Comparison of ENCODE assay signal across 26 cellular contexts in genomic region chr11:95776859-95777258, GRCh38. TPM values are rescaled to one million over a fixed set of nuclear protein-coding genes. Genes with fewer than 3 reads are reported as not detected.
DNase-seq lines count a peak whose midpoint lies in the region; ATAC-seq, FAIRE-seq and TF ChIP-seq lines count a peak whose summit lies in the region.
"Had no signal": no experiment of that assay in that cellular context is flagged by ENCODE, and none has a peak within 500 bp of the region (broad histone marks: within the 10 kb centered on the region; RNA-seq: fewer than 3 reads in every experiment).

No MANE protein-coding gene starts in this region.

- H3K79me2 ChIP-seq in Karpas-422 (ENCODE audit: low read length): peaks cover 69% of the 10 kb centered on the region

- H3K36me3 ChIP-seq in Karpas-422 (ENCODE audit: insufficient read depth, low read length) (peaks cover 98% of the 10 kb centered on the region), pancreas (peaks cover 0 to 51% (median 8%) of the 10 kb centered on the region in 3 donors), body of pancreas (replicated peaks in 1 of 2; ENCODE audit: insufficient read depth in 1 of 2, low read depth in 2 of 2) (peaks cover 0 to 19% of the 10 kb centered on the region in 2 donors)

- no peak overlapping the region for H3K9ac ChIP-seq in Karpas-422 (ENCODE audit: low read length)

- no peak overlapping the region for H3K4me3 Mint-ChIP-seq in central memory CD8-positive, alpha-beta T cell
- H3K4me3 Mint-ChIP-seq: CD8-positive, alpha-beta memory T cell had no signal

- H3K27ac ChIP-seq in Karpas-422 (ENCODE audit: low read length): peak overlapping the region; percentile 72
- no peak overlapping the region for H3K27ac ChIP-seq in pancreas
- H3K27ac ChIP-seq in body of pancreas: no peak overlapping the region
- H3K27ac ChIP-seq: A549, RWPE1, SK-N-MC had no signal

- H4K20me1 ChIP-seq in Karpas-422 (ENCODE audit: insufficient read depth, low read depth, low read length): no peaks in the 10 kb centered on the region

- H3K27me3 ChIP-seq in Karpas-422 (ENCODE audit: low read length) (no peaks in the 10 kb centered on the region), pancreas (no peaks in the 10 kb centered on the region), body of pancreas (no peaks in the 10 kb centered on the region)

- H3K9me2 ChIP-seq in Karpas-422 (replicated peaks; ENCODE audit: insufficient read depth, low read length): no peaks in the 10 kb centered on the region

- no peaks in the 10 kb centered on the region for H3K9me3 Mint-ChIP-seq in central memory CD8-positive, alpha-beta T cell
- H3K9me3 Mint-ChIP-seq: CD8-positive, alpha-beta memory T cell had no signal

- TF ChIP-seq POLR2A in body of pancreas (IDR thresholded peaks at IDR 0.05): no peak

- TF ChIP-seq CTCF in pancreas (IDR thresholded peaks at IDR 0.05) (no peak), body of pancreas (IDR thresholded peaks at IDR 0.05) (no peak)

- no peaks in the 10 kb centered on the region for H3K27me3 Mint-ChIP-seq in central memory CD8-positive, alpha-beta T cell
- H3K27me3 Mint-ChIP-seq: CD8-positive, alpha-beta memory T cell had no signal

- no peak for DNase-seq in Karpas-422
- no peak for DNase-seq in central memory CD8-positive, alpha-beta T cell (ENCODE audit: low spot score in 2 of 2)
- DNase-seq in pancreas: no peak
- DNase-seq in body of pancreas: no peak
- DNase-seq in NCI-H2171 (lab: John Stamatoyannopoulos, UW): no peak
- DNase-seq in DMS114 treated with DMSO at 0.1 percent for 48 hours (lab: John Stamatoyannopoulos, UW; ENCODE audit: unreplicated experiment): no peak
- DNase-seq: C1 segment of cervical spinal cord; Calu3; CD8-positive, alpha-beta memory T cell; DMS153; DND-41; KBM-7; NCI-H1048; NCI-H1417; NCI-H1694; NCI-H2029 treated with DMSO at 0.1 percent for 48 hours; NCI-H2227 treated with DMSO at 0.1 percent for 48 hours; NCI-H69; SHP77 had no signal

- FAIRE-seq in A204.1 (lab: Jason Lieb, UNC) (peak; percentile 3), pancreas (lab: Jason Lieb, UNC) (peak; percentile 5)
- FAIRE-seq: A549, GM19239 had no signal

- no peak overlapping the region for H3K4me3 ChIP-seq in Karpas-422 (ENCODE audit: low read length)
- no peak overlapping the region for H3K4me3 ChIP-seq in pancreas
- no peak overlapping the region for H3K4me3 ChIP-seq in body of pancreas
- H3K4me3 ChIP-seq: A549, SK-N-MC had no signal

- H3K27ac Mint-ChIP-seq in central memory CD8-positive, alpha-beta T cell (ENCODE audit: low read depth): peak overlapping the region; percentile 8

- ATAC-seq in central memory CD8-positive, alpha-beta T cell (replicated peaks; ENCODE audit: extremely low read depth, poor library complexity, severe bottlenecking): no peak
- ATAC-seq in pancreas (no peak), GM21367 (IDR thresholded peaks at IDR 0.05; ENCODE audit: unreplicated experiment) (no peak), body of pancreas (no peak)
- ATAC-seq: A549, HCT116 had no signal

- H3K4me1 ChIP-seq in Karpas-422 (ENCODE audit: low read length) (peaks cover 46% of the 10 kb centered on the region), pancreas (no peaks in the 10 kb centered on the region), body of pancreas (no peaks in the 10 kb centered on the region)
- H3K4me1 ChIP-seq: A549 had no signal

- intact Hi-C loops in pancreas (cut with DNase I): no loop called here
- intact Hi-C loops in body of pancreas (cut with DNase I): no loop called here

- no peaks in the 10 kb centered on the region for H3K9me3 ChIP-seq in Karpas-422 (ENCODE audit: low read length)
- H3K9me3 ChIP-seq in pancreas: no peaks in the 10 kb centered on the region
- no peaks in the 10 kb centered on the region for H3K9me3 ChIP-seq in body of pancreas
- H3K9me3 ChIP-seq: A549 had no signal

- peaks cover 68% of the 10 kb centered on the region for H3K36me3 Mint-ChIP-seq in central memory CD8-positive, alpha-beta T cell (ENCODE audit: insufficient read depth)

- no peak overlapping the region for H3K4me2 ChIP-seq in Karpas-422 (ENCODE audit: low read depth, low read length, poor library complexity, severe bottlenecking)
- H3K4me2 ChIP-seq: A549 had no signal

- H3K4me1 Mint-ChIP-seq in central memory CD8-positive, alpha-beta T cell: peaks cover 11% of the 10 kb centered on the region

- H2AFZ ChIP-seq in Karpas-422 (ENCODE audit: low read length): no peak overlapping the region

RNA-seq across cellular contexts. Expression of gene FAM76B, which starts 12.7 kb away (rescaled TPM):
- 97.0 and 224 TPM in 2 replicates for total RNA-seq in Karpas-422 (2014; rRNA removed; shearing (Covaris generic); ENCODE audit: low replicate concordance)
- total RNA-seq in pancreas: 10 to 100 TPM in 3 of 6 donors, 1 to 10 TPM in 3; 7.1 to 13.9 (median 9.3) TPM
- polyA plus RNA-seq in pancreas: 10 to 100 TPM in 1 of 2 donors, 1 to 10 TPM in 1; 7.5 to 16.7 TPM
- total RNA-seq in body of pancreas: 10 to 100 TPM; 23.9 to 29.7 TPM

RNA-seq across cellular contexts. Expression of gene CEP57, which starts 13.4 kb away (rescaled TPM):
- 140 and 190 TPM in 2 replicates for total RNA-seq in Karpas-422 (2014; rRNA removed; shearing (Covaris generic); ENCODE audit: low replicate concordance)
- total RNA-seq in pancreas (10 to 100 TPM; 22.1 to 38.3 (median 28.7) TPM), body of pancreas (10 to 100 TPM; 30.4 to 72.8 TPM)
- 10 to 100 TPM; 11.9 to 21.8 TPM for polyA plus RNA-seq in pancreas
